Comparison of ENCODE assay signal across 20 cellular contexts in the genomic region with DNA sequence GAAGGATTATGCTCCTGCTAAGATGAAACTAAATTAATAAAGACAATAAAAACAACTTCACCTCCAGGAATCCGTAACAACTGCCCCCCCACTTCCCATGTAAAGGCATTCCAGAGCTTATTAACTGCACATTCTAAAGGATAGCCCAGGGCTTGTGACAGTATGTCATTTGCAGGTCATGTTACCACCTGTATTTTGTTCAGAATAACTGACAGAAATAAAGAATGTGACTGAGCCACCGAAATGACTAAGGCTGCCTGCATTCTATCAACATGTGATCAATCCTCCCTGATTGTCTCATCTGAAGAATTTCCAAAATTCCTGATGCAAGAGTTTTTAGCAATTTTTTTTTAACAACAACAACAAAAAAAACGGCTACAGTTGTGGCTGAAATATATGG.
A peak's percentile ranks its signal among the peaks of the same experiment; 100 is the strongest.
DNase-seq lines count a peak whose midpoint lies in the region; ATAC-seq, FAIRE-seq and TF ChIP-seq lines count a peak whose summit lies in the region.
"Had no signal": no experiment of that assay in that cellular context is flagged by ENCODE, and none has a peak within 500 bp of the region (broad histone marks: within the 10 kb centered on the region; RNA-seq: fewer than 3 reads in every experiment).

No MANE protein-coding gene starts in this region.

- intact Hi-C loops in activated CD8-positive, alpha-beta T cell treated with anti-CD3 and anti-CD28 coated beads for 36 hours (cut with micrococcal nuclease) = no loop called here

- H3K36me3 Mint-ChIP-seq in astrocyte (ENCODE audit: low read depth, unreplicated experiment) = no peaks in the 10 kb centered on the region
- no peaks in the 10 kb centered on the region for H3K36me3 Mint-ChIP-seq in activated CD8-positive, alpha-beta T cell treated with anti-CD3 and anti-CD28 coated beads for 36 hours (ENCODE audit: low read depth)
- H3K36me3 Mint-ChIP-seq: activated naive CD4-positive, alpha-beta T cell treated with anti-CD3 and anti-CD28 coated beads, Interleukin-2, amount 50 U/mL, for 72 hours had no signal

- 33 to 39% methylated on average over 3 of the region's 3 CpGs for whole genome bisulfite sequencing in GM23248 (ENCODE audit: low coverage in 1 of 2, low lambda C conversion rate in 2 of 2, missing lambda C conversion rate in 2 of 2), 2 experiments
- WGBS in tibial nerve, 2 donors = 65 to 68% methylated on average over 3 of the region's 3 CpGs

- no peak overlapping the region for H2AFZ ChIP-seq in GM23248
- H2AFZ ChIP-seq in astrocyte (ENCODE audit: low read depth, low read length) = no peak overlapping the region
- H2AFZ ChIP-seq in keratinocyte (ENCODE audit: control insufficient read depth, low read length) = no peak overlapping the region

- no peak overlapping the region for H3K27ac Mint-ChIP-seq in astrocyte (ENCODE audit: unreplicated experiment)
- H3K27ac Mint-ChIP-seq in activated CD8-positive, alpha-beta T cell treated with anti-CD3 and anti-CD28 coated beads for 36 hours = no peak overlapping the region
- H3K27ac Mint-ChIP-seq: activated naive CD4-positive, alpha-beta T cell treated with anti-CD3 and anti-CD28 coated beads, Interleukin-2, amount 50 U/mL, for 72 hours; activated T-cell treated with anti-CD3 and anti-CD28 coated beads, Interleukin-2, amount 50 U/mL, for 72 hours; B cell had no signal

- H4K20me1 ChIP-seq in GM23248 (ENCODE audit: insufficient read depth) = no peaks in the 10 kb centered on the region
- H4K20me1 ChIP-seq in astrocyte (ENCODE audit: insufficient read depth, low read length) = no peaks in the 10 kb centered on the region
- no peaks in the 10 kb centered on the region for H4K20me1 ChIP-seq in keratinocyte (ENCODE audit: control insufficient read depth, extremely low read depth, insufficient read depth, low read length)

- no peaks in the 10 kb centered on the region for H3K36me3 ChIP-seq in GM23248 (ENCODE audit: low read depth)
- H3K36me3 ChIP-seq in astrocyte (ENCODE audit: insufficient read depth, low read length) = no peaks in the 10 kb centered on the region
- no peaks in the 10 kb centered on the region for H3K36me3 ChIP-seq in keratinocyte (ENCODE audit: control insufficient read depth in 2 of 2, extremely low read depth in 1 of 2, insufficient read depth in 2 of 2, low read length in 2 of 2)
- no peaks in the 10 kb centered on the region for H3K36me3 ChIP-seq in tibial nerve
- H3K36me3 ChIP-seq: gastrocnemius medialis had no signal

- no peak overlapping the region for H3K4me3 Mint-ChIP-seq in astrocyte (ENCODE audit: unreplicated experiment)
- H3K4me3 Mint-ChIP-seq in activated CD8-positive, alpha-beta T cell treated with anti-CD3 and anti-CD28 coated beads for 36 hours = no peak overlapping the region
- H3K4me3 Mint-ChIP-seq: activated T-cell treated with anti-CD3 and anti-CD28 coated beads, Interleukin-2, amount 50 U/mL, for 72 hours; B cell had no signal

- H3K9me2 ChIP-seq in GM23248 (ENCODE audit: insufficient read depth) = 0 out of 2 replicates have a peak, but pooled peaks cover 4% of the 10 kb centered on the region

- CTCF ChIA-PET in activated CD8-positive, alpha-beta T cell treated with anti-CD3 and anti-CD28 coated beads for 36 hours (lab: Charles Lee) = no interaction called here

- H3K9me3 Mint-ChIP-seq in astrocyte (ENCODE audit: unreplicated experiment) = no peaks in the 10 kb centered on the region
- H3K9me3 Mint-ChIP-seq in activated CD8-positive, alpha-beta T cell treated with anti-CD3 and anti-CD28 coated beads for 36 hours = no peaks in the 10 kb centered on the region
- H3K9me3 Mint-ChIP-seq: activated naive CD4-positive, alpha-beta T cell treated with anti-CD3 and anti-CD28 coated beads, Interleukin-2, amount 50 U/mL, for 72 hours; activated T-cell treated with anti-CD3 and anti-CD28 coated beads, Interleukin-2, amount 50 U/mL, for 72 hours had no signal

- DNase-seq in GM23248 = peak; percentile 66
- DNase-seq in astrocyte (ENCODE audit: low read depth) = peak; percentile 28
- DNase-seq in keratinocyte (ENCODE audit: low read depth, low spot score) = peak; percentile 73
- DNase-seq in tibial nerve (ENCODE audit: low spot score in 2 of 2) = no peak
- DNase-seq in NCI-H1694 (lab: John Stamatoyannopoulos, UW) = no peak
- no peak for DNase-seq in activated CD8-positive, alpha-beta T cell treated with anti-CD3 and anti-CD28 coated beads for 36 hours
- DNase-seq in GM19238 (ENCODE audit: insufficient read length, low spot score) = no peak
- DNase-seq: activated CD8-positive, alpha-beta memory T cell treated with anti-CD3 and anti-CD28 coated beads for 24 hours; activated T-cell treated with anti-CD3 and anti-CD28 coated beads, Interleukin-2, amount 50 U/mL, for 72 hours; COR-L47; gastrocnemius medialis; GOT3; NCI-H1694 treated with DMSO at 0.1 percent for 48 hours; T-helper 9 cell had no signal

- H3F3A ChIP-seq in GM23248 (ENCODE audit: insufficient read depth) = 0 out of 2 replicates have a peak, but pooled peaks cover 16% of the 10 kb centered on the region

- no peak for TF ChIP-seq EP300 in tibial nerve (IDR thresholded peaks at IDR 0.05)

- POLR2A ChIA-PET in activated CD8-positive, alpha-beta T cell treated with anti-CD3 and anti-CD28 coated beads for 36 hours (lab: Charles Lee) = no interaction called here

- no peak for TF ChIP-seq POLR2A in tibial nerve (IDR thresholded peaks at IDR 0.05)

- H3K4me3 ChIP-seq in GM23248 (no peak overlapping the region), astrocyte (ENCODE audit: insufficient read depth, low read depth, low read length) (no peak overlapping the region), keratinocyte (ENCODE audit: control insufficient read depth in 2 of 3, extremely low read depth in 1 of 3, insufficient read depth in 2 of 3, low read depth in 1 of 3, low read length in 3 of 3) (peak overlapping the region in 2 of 3 experiments; percentile 14 to 57), tibial nerve (no peak overlapping the region)
- H3K4me3 ChIP-seq: coronary artery, gastrocnemius medialis had no signal

- no peaks in the 10 kb centered on the region for H3K27me3 ChIP-seq in GM23248 (replicated peaks; ENCODE audit: insufficient read depth)
- H3K27me3 ChIP-seq in astrocyte (ENCODE audit: insufficient read depth, low read length) = no peaks in the 10 kb centered on the region
- no peaks in the 10 kb centered on the region for H3K27me3 ChIP-seq in keratinocyte (ENCODE audit: control insufficient read depth, extremely low read depth, insufficient read depth, low read length)
- no peaks in the 10 kb centered on the region for H3K27me3 ChIP-seq in tibial nerve
- H3K27me3 ChIP-seq: gastrocnemius medialis had no signal

- ATAC-seq in activated CD8-positive, alpha-beta T cell treated with anti-CD3 and anti-CD28 coated beads for 36 hours = no peak
- ATAC-seq: activated T-cell treated with anti-CD3 and anti-CD28 coated beads, Interleukin-2, amount 50 U/mL, for 72 hours; gastrocnemius medialis; left lobe of liver; Panc1 had no signal

- FAIRE-seq in astrocyte (lab: Jason Lieb, UNC) (no peak), keratinocyte (lab: Jason Lieb, UNC) (peak; percentile 78)
- FAIRE-seq: endometrium had no signal

- in situ Hi-C loops in GM23248 (cut with MboI) = no loop called here

- H3K4me2 ChIP-seq in GM23248 (ENCODE audit: unreplicated experiment) (peak overlapping the region; percentile 39), astrocyte (ENCODE audit: low read length) (no peak overlapping the region), keratinocyte (ENCODE audit: control insufficient read depth, extremely low read depth, insufficient read depth, low read depth, low read length) (peak overlapping the region; percentile 87)

- H3K9me3 ChIP-seq in GM23248 (ENCODE audit: low read depth) (no peaks in the 10 kb centered on the region), astrocyte (ENCODE audit: insufficient read depth, low read depth, low read length) (no peaks in the 10 kb centered on the region), keratinocyte (ENCODE audit: control insufficient read depth, low read depth, low read length) (no peaks in the 10 kb centered on the region), tibial nerve (no peaks in the 10 kb centered on the region)
- H3K9me3 ChIP-seq: gastrocnemius medialis had no signal

- peaks cover 20% of the 10 kb centered on the region for H3K4me1 ChIP-seq in GM23248 (ENCODE audit: insufficient read depth)
- no peaks in the 10 kb centered on the region for H3K4me1 ChIP-seq in astrocyte (ENCODE audit: insufficient read depth, low read length)
- H3K4me1 ChIP-seq in keratinocyte (ENCODE audit: control insufficient read depth, extremely low read depth, insufficient read depth, low read length) = peaks cover 28% of the 10 kb centered on the region
- H3K4me1 ChIP-seq in tibial nerve = no peaks in the 10 kb centered on the region

- H3K4me1 Mint-ChIP-seq in astrocyte (ENCODE audit: low read depth, unreplicated experiment) = peaks cover 10% of the 10 kb centered on the region
- peaks cover 3% of the 10 kb centered on the region for H3K4me1 Mint-ChIP-seq in activated CD8-positive, alpha-beta T cell treated with anti-CD3 and anti-CD28 coated beads for 36 hours (ENCODE audit: low read depth)

- H3K79me2 ChIP-seq in GM23248 (ENCODE audit: insufficient read depth) = no peaks in the 10 kb centered on the region
- H3K79me2 ChIP-seq in astrocyte (ENCODE audit: insufficient read depth, low read length) = no peaks in the 10 kb centered on the region
- H3K79me2 ChIP-seq in keratinocyte (ENCODE audit: control insufficient read depth, insufficient read depth, low read length) = no peaks in the 10 kb centered on the region

- no peaks in the 10 kb centered on the region for H3K27me3 Mint-ChIP-seq in astrocyte (ENCODE audit: low read depth, unreplicated experiment)
- H3K27me3 Mint-ChIP-seq in activated CD8-positive, alpha-beta T cell treated with anti-CD3 and anti-CD28 coated beads for 36 hours = no peaks in the 10 kb centered on the region

- dilution Hi-C loops in keratinocyte (cut with MboI; ENCODE audit: extremely low pct_ligation_motif_present, low sequenced_read_pairs) = no loop called here

- H3K27ac ChIP-seq in GM23248 (no peak overlapping the region), astrocyte (ENCODE audit: low read depth, low read length) (no peak overlapping the region), keratinocyte (ENCODE audit: control insufficient read depth, insufficient read depth, low read length) (peak overlapping the region; percentile 90), tibial nerve (no peak overlapping the region)
- H3K27ac ChIP-seq: coronary artery, gastrocnemius medialis had no signal

- no peak for TF ChIP-seq CTCF in astrocyte (IDR thresholded peaks at IDR 0.05; ENCODE audit: insufficient read depth, low read depth, low read length)
- TF ChIP-seq CTCF in keratinocyte (optimal IDR thresholded peaks at IDR 0.05 in 1 of 3, IDR thresholded peaks at IDR 0.05 in 1 of 3, conservative IDR thresholded peaks at IDR 0.05 in 1 of 3; ENCODE audit: extremely low read depth in 1 of 3, insufficient read depth in 2 of 3, low read length in 3 of 3) = no peak
- TF ChIP-seq CTCF in tibial nerve (IDR thresholded peaks at IDR 0.05) = no peak
- no peak for TF ChIP-seq CTCF in activated CD8-positive, alpha-beta T cell treated with anti-CD3 and anti-CD28 coated beads for 36 hours (IDR thresholded peaks at IDR 0.05)

- H3K9me1 ChIP-seq in keratinocyte (ENCODE audit: control insufficient read depth, extremely low read depth, insufficient read depth, low read length) = no peaks in the 10 kb centered on the region

- no peak overlapping the region for H3K9ac ChIP-seq in GM23248
- H3K9ac ChIP-seq in astrocyte (ENCODE audit: low read length) = no peak overlapping the region
- peak overlapping the region; percentile 64 for H3K9ac ChIP-seq in keratinocyte (ENCODE audit: control insufficient read depth, extremely low read depth, insufficient read depth, low read length)

Comparison
In these comparisons a context has a peak if more than half of its experiments do, and no peak if none do; other contexts are left out.
1. DNase-seq: peak in GM23248 (single experiment), astrocyte (single experiment) and keratinocyte (single experiment); none in tibial nerve (0 of 2), NCI-H1694 (single experiment), activated CD8-positive, alpha-beta T cell treated with anti-CD3 and anti-CD28 coated beads for 36 hours (single experiment) and GM19238 (single experiment).
2. H3K4me3 ChIP-seq: peak in keratinocyte (2 of 3); none in GM23248 (single experiment), astrocyte (single experiment) and tibial nerve (0 of 4).